Comparison of ENCODE assay signal across 18 cellular contexts in the genomic region with DNA sequence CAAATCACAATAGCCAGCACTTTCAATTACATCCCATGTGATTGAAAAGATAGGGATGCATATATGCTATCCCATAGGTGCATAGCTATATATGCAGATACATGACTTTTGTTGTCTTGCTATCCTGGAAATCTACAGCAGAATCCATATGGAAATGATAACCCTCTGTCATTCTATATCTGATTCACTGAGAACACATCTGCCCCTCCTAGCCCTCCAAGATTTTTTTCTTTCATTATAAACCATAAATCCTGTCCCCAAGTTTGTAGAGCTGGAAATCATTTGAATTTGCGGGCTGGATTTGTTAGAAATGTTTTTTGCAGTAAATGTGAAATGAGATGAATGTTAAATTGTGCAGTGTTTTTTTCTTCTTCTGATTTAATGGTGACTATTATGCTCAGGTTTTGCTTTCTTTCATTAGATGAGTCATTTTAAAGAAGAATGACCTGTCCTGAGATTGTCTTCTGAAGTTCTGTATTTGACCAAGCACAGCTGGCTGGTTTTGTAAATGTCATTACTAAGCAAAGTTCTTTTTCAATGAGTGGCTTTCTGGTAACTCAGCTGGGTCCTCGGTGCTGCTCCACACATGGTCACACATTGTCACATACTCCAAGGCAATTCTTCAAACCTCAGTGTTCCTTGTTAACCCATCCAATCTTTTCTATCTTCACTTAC. TPM values are rescaled to one million over a fixed set of nuclear protein-coding genes. Genes with fewer than 3 reads are reported as not detected.
DNase-seq lines count a peak whose midpoint lies in the region; FAIRE-seq and TF ChIP-seq lines count a peak whose summit lies in the region.
"Had no signal": no experiment of that assay in that cellular context is flagged by ENCODE, and none has a peak within 500 bp of the region (broad histone marks: within the 10 kb centered on the region; RNA-seq: fewer than 3 reads in every experiment).

No MANE protein-coding gene starts in this region.

- no peaks in the 10 kb centered on the region for H3K23me2 ChIP-seq in H9 (ENCODE audit: insufficient read length, low read depth, low read length, poor library complexity, severe bottlenecking)

- no peak overlapping the region for H3K4ac ChIP-seq in H9 (ENCODE audit: low read depth, low read length)

- H3K14ac ChIP-seq in H9 (ENCODE audit: insufficient read depth, low read length), result no peak overlapping the region

- H3K23ac ChIP-seq in H9 (ENCODE audit: insufficient read length, low read depth, low read length), result no peak overlapping the region

- no peak overlapping the region for H2AFZ ChIP-seq in H9 (ENCODE audit: low read length)

- H3K4me3 ChIP-seq in fibroblast of the aortic adventitia (ENCODE audit: low read depth, low read length) (no peak overlapping the region), endodermal cell (ENCODE audit: low read length) (no peak overlapping the region)
- H3K4me3 ChIP-seq: gastroesophageal sphincter, ovary, SJCRH30 had no signal

- WGBS in endodermal cell (ENCODE audit: insufficient coverage in 1 of 2, insufficient read length in 1 of 2), 2 experiments, result 89 to 92% methylated on average over 2 of the region's 2 CpGs
- WGBS in H9 (ENCODE audit: extremely low coverage, insufficient read length, low lambda C conversion rate), result no CpG with 5 or more reads among the region's 2 CpGs

- H3K79me1 ChIP-seq in H9 (ENCODE audit: insufficient read depth, low read depth, low read length, poor library complexity, severe bottlenecking), result no peaks in the 10 kb centered on the region

- H2BK20ac ChIP-seq in H9 (ENCODE audit: low read depth, low read length, poor library complexity, severe bottlenecking), result no peak overlapping the region

- no peak overlapping the region for H4K5ac ChIP-seq in H9 (ENCODE audit: insufficient read length, low read depth, low read length)

- peaks cover 12% of the 10 kb centered on the region for H3K4me1 ChIP-seq in endodermal cell (ENCODE audit: control insufficient read depth, insufficient read depth, low read length)
- no peaks in the 10 kb centered on the region for H3K4me1 ChIP-seq in H9 (ENCODE audit: insufficient read depth, low read length)
- H3K4me1 ChIP-seq: gastroesophageal sphincter, SJCRH30 had no signal

- no peak overlapping the region for H3T11ph ChIP-seq in H9 (ENCODE audit: low read length)

- H3K9me3 Mint-ChIP-seq in endodermal cell (no peaks in the 10 kb centered on the region), H9 (peaks cover 0 to 3% of the 10 kb centered on the region in 2 experiments; a peak in 1 of 5 replicates)
- H3K9me3 Mint-ChIP-seq: activated CD8-positive, alpha-beta T cell treated with anti-CD3 and anti-CD28 coated beads for 36 hours had no signal

- H3K27me3 Mint-ChIP-seq in endodermal cell (ENCODE audit: insufficient read depth) (peaks cover 4% of the 10 kb centered on the region), H9 (ENCODE audit: low read depth) (peaks cover 13% of the 10 kb centered on the region)

- H3K27ac Mint-ChIP-seq in endodermal cell (no peak overlapping the region), H9 (no peak overlapping the region)
- H3K27ac Mint-ChIP-seq: activated CD8-positive, alpha-beta T cell treated with anti-CD3 and anti-CD28 coated beads for 36 hours had no signal

- no peak overlapping the region for H3K4me2 ChIP-seq in H9 (ENCODE audit: insufficient read depth, insufficient read length, low read length)

- H4K91ac ChIP-seq in H9 (ENCODE audit: insufficient read length, low read depth, low read length), result no peak overlapping the region

- peak; percentile 19 for DNase-seq in DMS53 (lab: John Stamatoyannopoulos, UW)
- DNase-seq in HCEC 1CT, result peak; percentile 50
- peak; percentile 45 for DNase-seq in RCC 7860 (ENCODE audit: low spot score)
- DNase-seq in fibroblast of the aortic adventitia (ENCODE audit: low read depth), result peak; percentile 60
- no peak for DNase-seq in D341Med (ENCODE audit: low spot score)
- DNase-seq in endodermal cell, result no peak
- DNase-seq in NK-92 treated with Interleukin-12 subunit alpha and Interleukin-12 subunit beta, amount 100 ng/mL, for 24 hours (lab: John Stamatoyannopoulos, UW), result no peak
- DNase-seq in H9, result no peak
- DNase-seq: activated CD8-positive, alpha-beta T cell treated with anti-CD3 and anti-CD28 coated beads for 36 hours; dermis blood vessel endothelial cell; Kasumi-1; midbrain; NCI-H1930; NCI-H774; ovary; SJCRH30 had no signal

- no peak overlapping the region for H3K9ac ChIP-seq in endodermal cell (ENCODE audit: extremely low read depth, low read length, poor library complexity, severe bottlenecking)
- no peak overlapping the region for H3K9ac ChIP-seq in H9 (ENCODE audit: extremely low read depth, insufficient read length, low read length)

- H4K20me1 ChIP-seq in H9 (ENCODE audit: control insufficient read depth, insufficient read depth, insufficient read length), result no peaks in the 10 kb centered on the region

- H4K8ac ChIP-seq in H9 (replicated peaks; ENCODE audit: insufficient read length, low read depth, low read length), result no peak overlapping the region

- TF ChIP-seq CTCF in fibroblast of the aortic adventitia (IDR thresholded peaks at IDR 0.05; ENCODE audit: insufficient read depth, low read length) (no peak), endodermal cell (conservative IDR thresholded peaks at IDR 0.05) (no peak), H9 (conservative IDR thresholded peaks at IDR 0.05) (no peak)

- no peaks in the 10 kb centered on the region for H3K36me3 ChIP-seq in endodermal cell (ENCODE audit: control insufficient read depth, insufficient read depth, low read length)
- H3K36me3 ChIP-seq: gastroesophageal sphincter, ovary, SJCRH30 had no signal

- no peak overlapping the region for H2AK5ac ChIP-seq in H9 (ENCODE audit: insufficient read length, low read length)

- H3K18ac ChIP-seq in H9 (ENCODE audit: insufficient read length, low read depth, low read length), result no peak overlapping the region

- no peaks in the 10 kb centered on the region for H3K79me2 ChIP-seq in H9 (ENCODE audit: insufficient read depth, low read length)

- no peak overlapping the region for H2BK120ac ChIP-seq in H9 (ENCODE audit: low read depth, low read length, poor library complexity, severe bottlenecking)

- H3K56ac ChIP-seq in H9 (ENCODE audit: insufficient read length, low read depth, low read length), result no peak overlapping the region

- H3K4me3 Mint-ChIP-seq in endodermal cell (no peak overlapping the region), H9 (no peak overlapping the region)
- H3K4me3 Mint-ChIP-seq: activated CD8-positive, alpha-beta T cell treated with anti-CD3 and anti-CD28 coated beads for 36 hours had no signal

- H3K36me3 Mint-ChIP-seq in endodermal cell (ENCODE audit: low read depth), result no peaks in the 10 kb centered on the region
- no peaks in the 10 kb centered on the region for H3K36me3 Mint-ChIP-seq in H9 (ENCODE audit: insufficient read depth in 1 of 3, low read depth in 3 of 3)

- H3K9me3 ChIP-seq in endodermal cell (ENCODE audit: control insufficient read depth, low read length) (peaks cover 8% of the 10 kb centered on the region), H9 (ENCODE audit: control insufficient read depth, low read depth, low read length) (no peaks in the 10 kb centered on the region)
- H3K9me3 ChIP-seq: SJCRH30 had no signal

- no peak overlapping the region for H2BK5ac ChIP-seq in H9 (ENCODE audit: insufficient read length, low read length)

- H3K4me1 Mint-ChIP-seq in endodermal cell, result peaks cover 8% of the 10 kb centered on the region
- H3K4me1 Mint-ChIP-seq in H9, result peaks cover 4% of the 10 kb centered on the region in 2 experiments

- H2BK15ac ChIP-seq in H9 (ENCODE audit: low read depth, low read length), result no peak overlapping the region

- FAIRE-seq in RCC 7860 (lab: Jason Lieb, UNC), result no peak
- FAIRE-seq: D721Med had no signal

- H3K27me3 ChIP-seq in endodermal cell (ENCODE audit: control insufficient read depth, insufficient read depth, low read length, poor library complexity, severe bottlenecking) (no peaks in the 10 kb centered on the region), H9 (ENCODE audit: insufficient read depth, low read length) (no peaks in the 10 kb centered on the region)
- H3K27me3 ChIP-seq: gastroesophageal sphincter, ovary, SJCRH30 had no signal

- no peak overlapping the region for H3K27ac ChIP-seq in endodermal cell (ENCODE audit: low read depth, low read length)
- H3K27ac ChIP-seq in H9 (ENCODE audit: insufficient read length, low read depth, low read length), result no peak overlapping the region
- H3K27ac ChIP-seq: gastroesophageal sphincter, ovary, SJCRH30 had no signal

- H2BK12ac ChIP-seq in H9 (ENCODE audit: insufficient read length, low read depth, low read length), result no peak overlapping the region

RNA-seq across cellular contexts. Expression of gene ABHD17C, which starts 25.4 kb away (rescaled TPM):
- total RNA-seq in fibroblast of the aortic adventitia (ENCODE audit: low replicate concordance), result 5.6 and 15.5 TPM in 2 replicates
- total RNA-seq in endodermal cell, result 10 to 100 TPM; 20.9 to 21.5 TPM
- 28.1 TPM for polyA plus RNA-seq in endodermal cell (2013, experiment 1 of 2)
- polyA plus RNA-seq in endodermal cell (2013, experiment 2 of 2), result 23.6 TPM
- total RNA-seq in H9 (2021), result 21.5 and 25.1 TPM in 2 replicates

Comparison
In these comparisons a context has a peak if more than half of its experiments do, and no peak if none do; other contexts are left out.
1. DNase-seq: peak in DMS53 (single experiment), HCEC 1CT (single experiment), RCC 7860 (single experiment) and fibroblast of the aortic adventitia (single experiment); none in D341Med (single experiment), endodermal cell (single experiment), NK-92 treated with Interleukin-12 subunit alpha and Interleukin-12 subunit beta, amount 100 ng/mL, for 24 hours (single experiment) and H9 (single experiment).